ENCODE assay signal across 8 cellular contexts in genomic region chr12:111369496-111370220, GRCh38. TPM values are rescaled to one million over a fixed set of nuclear protein-coding genes. Genes with fewer than 3 reads are reported as not detected.
DNase-seq lines count a peak whose midpoint lies in the region; ATAC-seq lines count a peak whose summit lies in the region.

No MANE protein-coding gene starts in this region.

- no peaks in the 10 kb centered on the region for H3K9me3 ChIP-seq in iPS-18c (ENCODE audit: control insufficient read depth, insufficient read depth, low read length)

- peaks cover 3% of the 10 kb centered on the region for H3K27me3 Mint-ChIP-seq in T-helper 2 cell treated with Interferon-gamma antibody and Interleukin-4, amounts not matched to agents 5 μg/mL and 100 μg/mL, for 36 hours (ENCODE audit: low read depth)
- H3K27me3 Mint-ChIP-seq in activated CD8-positive, alpha-beta T cell treated with anti-CD3 and anti-CD28 coated beads, Interleukin-2, amount 10 ng/mL, durations not matched to agents 7 days and 5 days (ENCODE audit: low read depth): peaks cover 10% of the 10 kb centered on the region

- H3K4me1 Mint-ChIP-seq in T-helper 2 cell treated with Interferon-gamma antibody and Interleukin-4, amounts not matched to agents 5 μg/mL and 100 μg/mL, for 36 hours (ENCODE audit: low read depth): peaks cover 6% of the 10 kb centered on the region
- peaks cover 12% of the 10 kb centered on the region for H3K4me1 Mint-ChIP-seq in activated CD8-positive, alpha-beta T cell treated with anti-CD3 and anti-CD28 coated beads, Interleukin-2, amount 10 ng/mL, durations not matched to agents 7 days and 5 days (ENCODE audit: low read depth)

- CTCF ChIA-PET in activated CD8-positive, alpha-beta T cell treated with anti-CD3 and anti-CD28 coated beads, Interleukin-2, amount 10 ng/mL, durations not matched to agents 7 days and 5 days (lab: Charles Lee): interaction anchor here (1.0 to 3.0 kb wide), 2 partner anchors 27 to 82 kb away, joined by 6 to 15 read pairs; no protein-coding TSS in a partner anchor

- no peak for ATAC-seq in activated CD8-positive, alpha-beta T cell treated with anti-CD3 and anti-CD28 coated beads, Interleukin-2, amount 10 ng/mL, durations not matched to agents 7 days and 5 days
- ATAC-seq in GM18867 (IDR thresholded peaks at IDR 0.05; ENCODE audit: unreplicated experiment): no peak

- DNase-seq in T-helper 2 cell treated with Interferon-gamma antibody and Interleukin-4, amounts not matched to agents 5 μg/mL and 100 μg/mL, for 36 hours (ENCODE audit: low spot score): no peak
- DNase-seq in T-helper 2 cell (no peak), substantia nigra (lab: John Stamatoyannopoulos, UW) (no peak), NCI-H82 treated with DMSO at 0.1 percent for 48 hours (lab: John Stamatoyannopoulos, UW; ENCODE audit: unreplicated experiment) (no peak), NCI-H1436 (lab: John Stamatoyannopoulos, UW) (no peak)
- DNase-seq in activated CD8-positive, alpha-beta T cell treated with anti-CD3 and anti-CD28 coated beads, Interleukin-2, amount 10 ng/mL, durations not matched to agents 7 days and 5 days: no peak

- no peaks in the 10 kb centered on the region for H3K9me3 Mint-ChIP-seq in T-helper 2 cell treated with Interferon-gamma antibody and Interleukin-4, amounts not matched to agents 5 μg/mL and 100 μg/mL, for 36 hours
- no peaks in the 10 kb centered on the region for H3K9me3 Mint-ChIP-seq in activated CD8-positive, alpha-beta T cell treated with anti-CD3 and anti-CD28 coated beads, Interleukin-2, amount 10 ng/mL, durations not matched to agents 7 days and 5 days (ENCODE audit: insufficient read depth)

- peak overlapping the region; percentile 42 for H3K27ac ChIP-seq in substantia nigra (ENCODE audit: low read depth, low read length, poor library complexity, severe bottlenecking)

- POLR2A ChIA-PET in activated CD8-positive, alpha-beta T cell treated with anti-CD3 and anti-CD28 coated beads, Interleukin-2, amount 10 ng/mL, durations not matched to agents 7 days and 5 days (lab: Charles Lee): no interaction called here

- H3K4me3 Mint-ChIP-seq in T-helper 2 cell treated with Interferon-gamma antibody and Interleukin-4, amounts not matched to agents 5 μg/mL and 100 μg/mL, for 36 hours: peak overlapping the region; percentile 81
- peak overlapping the region; percentile 73 for H3K4me3 Mint-ChIP-seq in activated CD8-positive, alpha-beta T cell treated with anti-CD3 and anti-CD28 coated beads, Interleukin-2, amount 10 ng/mL, durations not matched to agents 7 days and 5 days

- peak overlapping the region; percentile 75; the same call in 1 of the 2 replicates for H3K4me3 ChIP-seq in iPS-18c (ENCODE audit: insufficient read depth, low read depth, low read length)

- no peak overlapping the region for H3K27ac Mint-ChIP-seq in T-helper 2 cell treated with Interferon-gamma antibody and Interleukin-4, amounts not matched to agents 5 μg/mL and 100 μg/mL, for 36 hours
- H3K27ac Mint-ChIP-seq in activated CD8-positive, alpha-beta T cell treated with anti-CD3 and anti-CD28 coated beads, Interleukin-2, amount 10 ng/mL, durations not matched to agents 7 days and 5 days: no peak overlapping the region

- no peaks in the 10 kb centered on the region for H3K36me3 Mint-ChIP-seq in T-helper 2 cell treated with Interferon-gamma antibody and Interleukin-4, amounts not matched to agents 5 μg/mL and 100 μg/mL, for 36 hours (ENCODE audit: low read depth)
- H3K36me3 Mint-ChIP-seq in activated CD8-positive, alpha-beta T cell treated with anti-CD3 and anti-CD28 coated beads, Interleukin-2, amount 10 ng/mL, durations not matched to agents 7 days and 5 days (ENCODE audit: low read depth): no peaks in the 10 kb centered on the region

RNA-seq across cellular contexts. Expression of gene PHETA1, which starts 0.8 kb away (rescaled TPM):
- 1 to 10 TPM; 1.1 to 1.7 TPM for total RNA-seq in activated CD8-positive, alpha-beta T cell treated with anti-CD3 and anti-CD28 coated beads, Interleukin-2, amount 10 ng/mL, durations not matched to agents 7 days and 5 days

RNA-seq across cellular contexts. Expression of gene SH2B3, which starts 36.1 kb away (rescaled TPM):
- 10 to 100 TPM; 49.9 to 50.9 TPM for total RNA-seq in activated CD8-positive, alpha-beta T cell treated with anti-CD3 and anti-CD28 coated beads, Interleukin-2, amount 10 ng/mL, durations not matched to agents 7 days and 5 days
